1 cellular context compared by ENCODE assay signal in genomic region chr6:41735427-41736206, GRCh38.
TF ChIP-seq lines count a peak whose summit lies in the region.

Gene TFEB, minus strand, starts transcription at chr6:41735608. Its CDS starts 44,395 bp downstream, at chr6:41691213.

TF ChIP-seq in HepG2, 621 proteins besides CTCF, POLR2A, EP300 and RAD21 (continued from another document and continues in another):
- TF ChIP-seq ZBTB8A (CRISPR knock-in tag; IDR thresholded peaks at IDR 0.05; ENCODE audit: borderline replicate concordance, low read depth) (0 out of 2 replicates have a peak, but pooled peaks have one; percentile 55), ZBED4 (CRISPR knock-in tag; IDR thresholded peaks at IDR 0.05; ENCODE audit: borderline replicate concordance) (peak; percentile 80), BRD4 (CRISPR knock-in tag; IDR thresholded peaks at IDR 0.05) (0 out of 2 replicates have a peak, but pooled peaks have one; percentile 52), KLF16 (CRISPR knock-in tag; IDR thresholded peaks at IDR 0.05) (peak in 1 of 2 experiments; percentile 91; a peak in 2 of 4 replicates), CC2D1A (CRISPR knock-in tag; IDR thresholded peaks at IDR 0.05) (peak; percentile 72; the same call in 1 of the 2 replicates), ISL2 (CRISPR knock-in tag; IDR thresholded peaks at IDR 0.05) (peak; percentile 84), FOXO1 (CRISPR knock-in tag; IDR thresholded peaks at IDR 0.05) (peak; percentile 73; the same call in 1 of the 2 replicates), PRPF4 (IDR thresholded peaks at IDR 0.05; ENCODE audit: low read depth, low read length, poor library complexity, severe bottlenecking) (no peak), MXI1 (IDR thresholded peaks at IDR 0.05; ENCODE audit: borderline replicate concordance, low read depth, low read length) (peak; percentile 83; the same call in 1 of the 3 replicates), HMGA1 (CRISPR knock-in tag; conservative IDR thresholded peaks at IDR 0.05) (no peak), ZNF143 (CRISPR knock-in tag; IDR thresholded peaks at IDR 0.05) (peak; percentile 95), ZNF333 (CRISPR knock-in tag; IDR thresholded peaks at IDR 0.05; ENCODE audit: borderline replicate concordance) (no peak), MAX (IDR thresholded peaks at IDR 0.05) (peak; percentile 67; the same call in 1 of the 2 replicates), CREBL2 (CRISPR knock-in tag; IDR thresholded peaks at IDR 0.05; ENCODE audit: borderline replicate concordance) (0 out of 2 replicates have a peak, but pooled peaks have one; percentile 49), FOXK1 (CRISPR knock-in tag; IDR thresholded peaks at IDR 0.05; ENCODE audit: borderline replicate concordance, low read depth) (peak; percentile 86), KMT2B (CRISPR knock-in tag; IDR thresholded peaks at IDR 0.05) (peak; percentile 65; the same call in 1 of the 2 replicates), ATF6 (CRISPR knock-in tag; conservative IDR thresholded peaks at IDR 0.05) (no peak; the same call in 1 of the 2 replicates), ZSCAN25 (CRISPR knock-in tag; IDR thresholded peaks at IDR 0.05) (no peak; the same call in 1 of the 2 replicates), BCL6 (CRISPR knock-in tag; IDR thresholded peaks at IDR 0.05) (peak; percentile 67), CREB3 (CRISPR knock-in tag; IDR thresholded peaks at IDR 0.05) (no peak), ZMYM3 (CRISPR knock-in tag; IDR thresholded peaks at IDR 0.05) (peak; percentile 57; the same call in 1 of the 2 replicates), KDM3A (CRISPR knock-in tag; IDR thresholded peaks at IDR 0.05; ENCODE audit: low read depth) (peak; percentile 77; the same call in 1 of the 2 replicates), ARID4A (CRISPR knock-in tag; IDR thresholded peaks at IDR 0.05; ENCODE audit: borderline replicate concordance) (peak; percentile 71; the same call in 1 of the 2 replicates), NR2F1 (CRISPR knock-in tag; IDR thresholded peaks at IDR 0.05) (no peak), ZNF777 (CRISPR knock-in tag; IDR thresholded peaks at IDR 0.05) (peak; percentile 92; the same call in 1 of the 2 replicates), ZNF549 (CRISPR knock-in tag; IDR thresholded peaks at IDR 0.05) (no peak), MTF1 (CRISPR knock-in tag; IDR thresholded peaks at IDR 0.05) (no peak), CERS6 (CRISPR knock-in tag; IDR thresholded peaks at IDR 0.05) (no peak), IKZF5 (CRISPR knock-in tag; IDR thresholded peaks at IDR 0.05) (peak; percentile 83), HOXA5 (CRISPR knock-in tag; IDR thresholded peaks at IDR 0.05) (peak; percentile 74), ZNF782 (CRISPR knock-in tag; IDR thresholded peaks at IDR 0.05; ENCODE audit: borderline replicate concordance) (0 out of 2 replicates have a peak, but pooled peaks have one; percentile 39), SNAPC4 (CRISPR knock-in tag; IDR thresholded peaks at IDR 0.05) (0 out of 2 replicates have a peak, but pooled peaks have one; percentile 26), MYNN (CRISPR knock-in tag; IDR thresholded peaks at IDR 0.05; ENCODE audit: low read depth) (peak; percentile 53; the same call in 1 of the 2 replicates), ETS1 (CRISPR knock-in tag; IDR thresholded peaks at IDR 0.05) (0 out of 2 replicates have a peak, but pooled peaks have one; percentile 23), CBX1 (IDR thresholded peaks at IDR 0.05; ENCODE audit: low read depth) (peak; percentile 40), SIX4 (CRISPR knock-in tag; IDR thresholded peaks at IDR 0.05) (peak; percentile 66; the same call in 1 of the 2 replicates), KLF6 (CRISPR knock-in tag; IDR thresholded peaks at IDR 0.05) (peak; percentile 75; the same call in 1 of the 2 replicates), ERF (CRISPR knock-in tag; IDR thresholded peaks at IDR 0.05) (peak; percentile 90; the same call in 1 of the 2 replicates), ZFP62 (CRISPR knock-in tag; IDR thresholded peaks at IDR 0.05) (0 out of 2 replicates have a peak, but pooled peaks have one; percentile 90), ZNF572 (CRISPR knock-in tag; IDR thresholded peaks at IDR 0.05) (peak; percentile 88; the same call in 1 of the 2 replicates)
